31 cellular contexts compared by ENCODE assay signal in genomic region chr18:3669376-3669775, GRCh38.
"Had no signal": no experiment of that assay in that cellular context is flagged by ENCODE, and none has a peak within 500 bp of the region (broad histone marks: within the 10 kb centered on the region; RNA-seq: fewer than 3 reads in every experiment).

No MANE protein-coding gene starts in this region.

- H3K4me1 ChIP-seq: uterus had no signal

- ATAC-seq: heart right ventricle; left cardiac atrium; left lung; naive thymus-derived CD4-positive, alpha-beta T cell; psoas muscle; right cardiac atrium; stimulated activated memory B cell treated with anti-CD40 and anti-IgM and Interleukin-4, amounts not matched to agents 10 μg/mL and 1 μg/mL and 100 μg/mL, for 72 hours; stimulated activated naive CD8-positive, alpha-beta T cell treated with anti-CD3 and anti-CD28 coated beads, Interleukin-15, Interleukin-2, amounts not matched to agents 100 U/mL and 50 U/mL, for 24 hours had no signal

- H3K36me3 Mint-ChIP-seq: naive thymus-derived CD4-positive, alpha-beta T cell; stimulated activated memory B cell treated with anti-CD40 and anti-IgM and Interleukin-4, amounts not matched to agents 10 μg/mL and 1 μg/mL and 100 μg/mL, for 72 hours had no signal

- H3K27me3 Mint-ChIP-seq: stimulated activated memory B cell treated with anti-CD40 and anti-IgM and Interleukin-4, amounts not matched to agents 10 μg/mL and 1 μg/mL and 100 μg/mL, for 72 hours had no signal

- H3K9me3 ChIP-seq: esophagus squamous epithelium, heart right ventricle, left lung, ovary, psoas muscle, sigmoid colon, thoracic aorta, tibial nerve, upper lobe of left lung, uterus had no signal

- H3K4me3 ChIP-seq: coronary artery, esophagus squamous epithelium, heart right ventricle, left lung, ovary, psoas muscle, sigmoid colon, thoracic aorta, tibial nerve, upper lobe of left lung, uterus had no signal

- H3K9me3 Mint-ChIP-seq: naive thymus-derived CD4-positive, alpha-beta T cell; stimulated activated memory B cell treated with anti-CD40 and anti-IgM and Interleukin-4, amounts not matched to agents 10 μg/mL and 1 μg/mL and 100 μg/mL, for 72 hours had no signal

- H3K27me3 ChIP-seq: esophagus squamous epithelium, heart right ventricle, left lung, ovary, sigmoid colon, tibial nerve, upper lobe of left lung, uterus had no signal

- H3K36me3 ChIP-seq: esophagus squamous epithelium, heart right ventricle, left lung, ovary, sigmoid colon, thoracic aorta, tibial nerve, upper lobe of left lung, uterus had no signal

- DNase-seq: dermis blood vessel endothelial cell; effector memory CD4-positive, alpha-beta T cell; erythroblast; esophagus squamous epithelium; foreskin melanocyte; glutamatergic neuron; heart right ventricle; hippocampal formation; left cardiac atrium; left lung; mesendoderm; midbrain; naive thymus-derived CD4-positive, alpha-beta T cell; nucleus accumbens; ovary; posterior cingulate gyrus; psoas muscle; right cardiac atrium; sigmoid colon; stimulated activated CD4-positive, alpha-beta T cell treated with anti-CD3 and anti-CD28 coated beads, Interleukin-4, amount 100 ng/mL, for 4 hours; stimulated activated naive CD8-positive, alpha-beta T cell treated with anti-CD3 and anti-CD28 coated beads, Interleukin-15, Interleukin-2, amounts not matched to agents 100 U/mL and 50 U/mL, for 24 hours; substantia nigra; uterus had no signal

- FAIRE-seq: endometrium, islet of Langerhans had no signal

- H3K27ac Mint-ChIP-seq: naive thymus-derived CD4-positive, alpha-beta T cell; stimulated activated memory B cell treated with anti-CD40 and anti-IgM and Interleukin-4, amounts not matched to agents 10 μg/mL and 1 μg/mL and 100 μg/mL, for 72 hours had no signal

- H3K4me3 Mint-ChIP-seq: naive thymus-derived CD4-positive, alpha-beta T cell; nephron; stimulated activated memory B cell treated with anti-CD40 and anti-IgM and Interleukin-4, amounts not matched to agents 10 μg/mL and 1 μg/mL and 100 μg/mL, for 72 hours had no signal

- H3K27ac ChIP-seq: coronary artery, esophagus squamous epithelium, heart right ventricle, left lung, ovary, psoas muscle, sigmoid colon, thoracic aorta, tibial nerve, upper lobe of left lung, uterus had no signal
